9 cellular contexts compared by ENCODE assay signal in genomic region chr5:129361441-129362025, GRCh38.
DNase-seq lines count a peak whose midpoint lies in the region; ATAC-seq and TF ChIP-seq lines count a peak whose summit lies in the region.
"Had no signal": no experiment of that assay in that cellular context is flagged by ENCODE, and none has a peak within 500 bp of the region (broad histone marks: within the 10 kb centered on the region; RNA-seq: fewer than 3 reads in every experiment).

No MANE protein-coding gene starts in this region.

- H3K27me3 Mint-ChIP-seq in natural killer cell treated with Interleukin-12 subunit alpha and Interleukin-12 subunit beta and Interleukin-15 and Interleukin-18, amount 100 ng/mL, for 72 hours: no peaks in the 10 kb centered on the region
- H3K27me3 Mint-ChIP-seq: dendritic cell treated with granulocyte-macrophage colony-stimulating factor and Interleukin-4, amounts not matched to agents 40 ng/mL and 50 ng/mL, for 4 days had no signal

- no peaks in the 10 kb centered on the region for H3K27me3 ChIP-seq in A673 (replicated peaks; ENCODE audit: insufficient read depth, low read depth, low read length, poor library complexity)
- H3K27me3 ChIP-seq in Peyer's patch: no peaks in the 10 kb centered on the region

- no peak for ATAC-seq in natural killer cell treated with Interleukin-12 subunit alpha and Interleukin-12 subunit beta and Interleukin-15 and Interleukin-18, amount 100 ng/mL, for 72 hours
- ATAC-seq in activated CD4-positive, CD25-positive, alpha-beta regulatory T cell treated with anti-CD3 and anti-CD28 coated beads, Interleukin-2, amount 50 U/mL, for 24 hours: no peak

- CTCF ChIA-PET in A673 (lab: Charles Lee): no interaction called here

- H3K4me1 Mint-ChIP-seq in natural killer cell treated with Interleukin-12 subunit alpha and Interleukin-12 subunit beta and Interleukin-15 and Interleukin-18, amount 100 ng/mL, for 72 hours (ENCODE audit: low read depth in 2 of 2): no peaks in the 10 kb centered on the region

- peak; percentile 58 for TF ChIP-seq CTCF in A673 (conservative IDR thresholded peaks at IDR 0.05; ENCODE audit: low read depth, low read length)
- peak; percentile 46 for TF ChIP-seq CTCF in GM13977 (IDR thresholded peaks at IDR 0.05; ENCODE audit: extremely low read depth, insufficient read depth, missing control alignments)
- peak in 4 of 6 experiments; percentile 14 to 56 (median 48) for TF ChIP-seq CTCF in Peyer's patch (IDR thresholded peaks at IDR 0.05)

- no peaks in the 10 kb centered on the region for H3K4me1 ChIP-seq in A673 (ENCODE audit: insufficient read depth, low read length, poor library complexity, severe bottlenecking)
- H3K4me1 ChIP-seq in Peyer's patch: no peaks in the 10 kb centered on the region

- intact Hi-C loops in A673 (cut with micrococcal nuclease; ENCODE audit: unreplicated experiment): loop anchor here (5.0 kb wide), 1 partner anchor 406 kb away; no protein-coding TSS in a partner anchor

- no peak overlapping the region for H3K4me3 ChIP-seq in A673 (ENCODE audit: low read depth, low read length, poor library complexity, severe bottlenecking)
- H3K4me3 ChIP-seq in Peyer's patch: no peak overlapping the region

- H3K27ac ChIP-seq in A673 (ENCODE audit: low read depth, low read length, poor library complexity, severe bottlenecking): no peak overlapping the region
- H3K27ac ChIP-seq in Peyer's patch: no peak overlapping the region

- no TSS peak for BruUV-seq in A673 (replicated peaks; lab: Mats Ljungman, UMichigan)

- peaks cover 5% of the 10 kb centered on the region for H3K9me3 ChIP-seq in A673 (ENCODE audit: low read depth, low read length, poor library complexity, severe bottlenecking)
- peaks cover 0 to 3% (median 0%) of the 10 kb centered on the region in 4 donors for H3K9me3 ChIP-seq in Peyer's patch

- H3K27ac Mint-ChIP-seq in natural killer cell treated with Interleukin-12 subunit alpha and Interleukin-12 subunit beta and Interleukin-15 and Interleukin-18, amount 100 ng/mL, for 72 hours: no peak overlapping the region
- H3K27ac Mint-ChIP-seq: dendritic cell treated with granulocyte-macrophage colony-stimulating factor and Interleukin-4, amounts not matched to agents 40 ng/mL and 50 ng/mL, for 4 days had no signal

- no peaks in the 10 kb centered on the region for H3K36me3 Mint-ChIP-seq in natural killer cell treated with Interleukin-12 subunit alpha and Interleukin-12 subunit beta and Interleukin-15 and Interleukin-18, amount 100 ng/mL, for 72 hours

- in situ Hi-C loops in GM13977 (cut with MboI; ENCODE audit: low pct_unique_long_range_greater_than_20kb, low sequenced_read_pairs, unreplicated experiment): no loop called here

- POLR2A ChIA-PET in A673 (lab: Charles Lee; ENCODE audit: low non-redundant PET): no interaction called here

- DNase-seq in A673 (ENCODE audit: low spot score) (peak; percentile 26), GM13977 (ENCODE audit: low spot score) (no peak), Peyer's patch (no peak), fibroblast of peridontal ligament (ENCODE audit: extremely low read depth) (peak; percentile 59)
- DNase-seq in activated CD8-positive, alpha-beta memory T cell treated with anti-CD3 and anti-CD28 coated beads for 24 hours: no peak
- DNase-seq in natural killer cell treated with Interleukin-12 subunit alpha and Interleukin-12 subunit beta and Interleukin-15 and Interleukin-18, amount 100 ng/mL, for 72 hours (ENCODE audit: low spot score): no peak
- no peak for DNase-seq in activated effector memory CD4-positive, alpha-beta T cell treated with Interleukin-2 at 50 U/mL for 16 hours

- no peak for TF ChIP-seq POLR2A in Peyer's patch (IDR thresholded peaks at IDR 0.05)

- H3K9me3 Mint-ChIP-seq in natural killer cell treated with Interleukin-12 subunit alpha and Interleukin-12 subunit beta and Interleukin-15 and Interleukin-18, amount 100 ng/mL, for 72 hours: peaks cover 5% of the 10 kb centered on the region
- H3K9me3 Mint-ChIP-seq: dendritic cell treated with granulocyte-macrophage colony-stimulating factor and Interleukin-4, amounts not matched to agents 40 ng/mL and 50 ng/mL, for 4 days had no signal

- no peak overlapping the region for H3K4me3 Mint-ChIP-seq in natural killer cell treated with Interleukin-12 subunit alpha and Interleukin-12 subunit beta and Interleukin-15 and Interleukin-18, amount 100 ng/mL, for 72 hours
- H3K4me3 Mint-ChIP-seq: dendritic cell treated with granulocyte-macrophage colony-stimulating factor and Interleukin-4, amounts not matched to agents 40 ng/mL and 50 ng/mL, for 4 days had no signal

- H3K36me3 ChIP-seq in A673 (ENCODE audit: insufficient read depth, low read length, poor library complexity, severe bottlenecking) (no peaks in the 10 kb centered on the region), Peyer's patch (no peaks in the 10 kb centered on the region)

Comparison
In these comparisons a context has a peak if more than half of its experiments do, and no peak if none do; other contexts are left out.
1. DNase-seq: peak in A673 (single experiment) and fibroblast of peridontal ligament (single experiment); none in GM13977 (single experiment), Peyer's patch (0 of 3), activated CD8-positive, alpha-beta memory T cell treated with anti-CD3 and anti-CD28 coated beads for 24 hours (single experiment), natural killer cell treated with Interleukin-12 subunit alpha and Interleukin-12 subunit beta and Interleukin-15 and Interleukin-18, amount 100 ng/mL, for 72 hours (single experiment) and activated effector memory CD4-positive, alpha-beta T cell treated with Interleukin-2 at 50 U/mL for 16 hours (single experiment).
2. Peak in every context shown above with its lines, with median percentiles within 50 percentile points of each other: CTCF ChIP-seq.